ENCODE assay signal across 17 cellular contexts in genomic region chr12:47731723-47732122, GRCh38. TPM values are rescaled to one million over a fixed set of nuclear protein-coding genes. Genes with fewer than 3 reads are reported as not detected.
A peak's percentile ranks its signal among the peaks of the same experiment; 100 is the strongest.
DNase-seq lines count a peak whose midpoint lies in the region; ATAC-seq and TF ChIP-seq lines count a peak whose summit lies in the region.
"Had no signal": no experiment of that assay in that cellular context is flagged by ENCODE, and none has a peak within 500 bp of the region (broad histone marks: within the 10 kb centered on the region; RNA-seq: fewer than 3 reads in every experiment).

No MANE protein-coding gene starts in this region.

- in situ Hi-C loops in GM23248 (cut with MboI): no loop called here
- in situ Hi-C loops in GM13977 (cut with MboI; ENCODE audit: low pct_unique_long_range_greater_than_20kb, low sequenced_read_pairs, unreplicated experiment): loop anchor here (25.0 kb wide), 1 partner anchor 431 kb away; the partner anchor contains the start of gene ASB8

- H3K9ac ChIP-seq in GM23248: no peak overlapping the region

- 61 to 62% methylated on average over 5 of the region's 5 CpGs for WGBS in GM23248 (ENCODE audit: low coverage in 1 of 2, low lambda C conversion rate in 2 of 2, missing lambda C conversion rate in 2 of 2), 2 experiments

- H3K4me3 ChIP-seq in GM23248 (no peak overlapping the region), HEK293 (ENCODE audit: low read depth, low read length) (no peak overlapping the region)

- no peak for ATAC-seq in effector memory CD8-positive, alpha-beta T cell (replicated peaks)

- H3K36me3 Mint-ChIP-seq in effector memory CD8-positive, alpha-beta T cell (ENCODE audit: insufficient read depth): no peaks in the 10 kb centered on the region
- H3K36me3 Mint-ChIP-seq: CD4-positive, alpha-beta memory T cell had no signal

- H3K4me1 Mint-ChIP-seq in effector memory CD8-positive, alpha-beta T cell (ENCODE audit: low read depth in 2 of 2): peaks cover 0 to 2% of the 10 kb centered on the region in 2 donors

- H3K27me3 ChIP-seq in GM23248 (replicated peaks; ENCODE audit: insufficient read depth): no peaks in the 10 kb centered on the region

- POLR2A ChIA-PET in HEK293 (lab: Yijun Ruan, JAX): interaction anchor here (0.5 kb wide), 1 partner anchor 25 kb away, joined by 3 read pairs; no protein-coding TSS in a partner anchor

- H3K27ac Mint-ChIP-seq in effector memory CD8-positive, alpha-beta T cell: no peak overlapping the region
- H3K27ac Mint-ChIP-seq: CD4-positive, alpha-beta memory T cell had no signal

- H3K9me3 ChIP-seq in GM23248 (ENCODE audit: low read depth) (no peaks in the 10 kb centered on the region), HEK293 (ENCODE audit: control insufficient read depth, insufficient read depth, low read depth, low read length) (no peaks in the 10 kb centered on the region)

- H4K20me1 ChIP-seq in GM23248 (ENCODE audit: insufficient read depth): no peaks in the 10 kb centered on the region

- H3F3A ChIP-seq in GM23248 (ENCODE audit: insufficient read depth): peaks cover 29% of the 10 kb centered on the region

- CTCF ChIA-PET in HEK293 (lab: Yijun Ruan, JAX): interaction anchor here (0.6 to 22.5 kb wide), 4 partner anchors 11 to 107 kb away, joined by 3 to 353 read pairs (median 6); no protein-coding TSS in a partner anchor

- DNase-seq in GM23248 (peak; percentile 30), LHCN-M2 (ENCODE audit: low read depth) (peak; percentile 54), RPMI8226 (peak; percentile 62), hippocampal formation (lab: John Stamatoyannopoulos, UW) (no peak), NCI-H446 (lab: John Stamatoyannopoulos, UW) (no peak), GM13977 (ENCODE audit: low spot score) (no peak)
- DNase-seq in effector memory CD8-positive, alpha-beta T cell: no peak
- DNase-seq: C1 segment of cervical spinal cord; Calu3; CD4-positive, alpha-beta memory T cell; COR-L47; DND-41; GOT3; HCEC 1CT had no signal

- no peaks in the 10 kb centered on the region for H3K36me3 ChIP-seq in GM23248 (ENCODE audit: low read depth)
- no peaks in the 10 kb centered on the region for H3K36me3 ChIP-seq in HEK293 (ENCODE audit: control insufficient read depth in 2 of 2, insufficient read depth in 1 of 2, low read length in 2 of 2)

- TF ChIP-seq CTCF in HEK293 (tag by site-specific recombination; IDR thresholded peaks at IDR 0.05) (no peak), GM13977 (IDR thresholded peaks at IDR 0.05; ENCODE audit: extremely low read depth, insufficient read depth, missing control alignments) (no peak)

- H2AFZ ChIP-seq in GM23248: no peak overlapping the region

- peaks cover 28% of the 10 kb centered on the region for H3K4me1 ChIP-seq in GM23248 (ENCODE audit: insufficient read depth)
- H3K4me1 ChIP-seq in HEK293 (ENCODE audit: control insufficient read depth, insufficient read depth, low read length): no peaks in the 10 kb centered on the region

- no peak overlapping the region for H3K4me3 Mint-ChIP-seq in effector memory CD8-positive, alpha-beta T cell
- H3K4me3 Mint-ChIP-seq: CD4-positive, alpha-beta memory T cell had no signal

- H3K9me3 Mint-ChIP-seq in effector memory CD8-positive, alpha-beta T cell: no peaks in the 10 kb centered on the region
- H3K9me3 Mint-ChIP-seq: CD4-positive, alpha-beta memory T cell had no signal

- no peaks in the 10 kb centered on the region for H3K27me3 Mint-ChIP-seq in effector memory CD8-positive, alpha-beta T cell
- H3K27me3 Mint-ChIP-seq: CD4-positive, alpha-beta memory T cell had no signal

- H3K27ac ChIP-seq in GM23248: no peak overlapping the region
- no peak overlapping the region for H3K27ac ChIP-seq in HEK293 (ENCODE audit: extremely low read depth, low read depth, low read length)

- no peak overlapping the region for H3K4me2 ChIP-seq in GM23248 (ENCODE audit: unreplicated experiment)

- no peaks in the 10 kb centered on the region for H3K79me2 ChIP-seq in GM23248 (ENCODE audit: insufficient read depth)

- no peaks in the 10 kb centered on the region for H3K9me2 ChIP-seq in GM23248 (ENCODE audit: insufficient read depth)

TF ChIP-seq in HEK293, 187 proteins besides CTCF, POLR2A, EP300 and RAD21:
- TF ChIP-seq SCRT2 (tag by site-specific recombination; IDR thresholded peaks at IDR 0.05) (peak; percentile 20; the same call in 1 of the 2 replicates), YY1 (tag by site-specific recombination; IDR thresholded peaks at IDR 0.05) (no peak), PRDM10 (tag by site-specific recombination; IDR thresholded peaks at IDR 0.05) (peak; percentile 1; the same call in 1 of the 2 replicates)

RNA-seq across cellular contexts. Expression of gene ENDOU, which starts 6.4 kb away (rescaled TPM):
- total RNA-seq in GM23248 (2014; rRNA removed; shearing (Covaris generic)): 0.22 TPM in 1 of 2 replicates, not detected in the other
- 0.10 TPM in 1 of 2 replicates, not detected in the other for polyA plus RNA-seq in GM23248 (2016; fragmentation: Nextera tagmentation; extraction: Ambion mirVana)
- 0.51 and 0.63 TPM in 2 replicates for total RNA-seq in LHCN-M2 (2014; rRNA removed)
- polyA plus RNA-seq in LHCN-M2 (2012): 0.05 TPM
- total RNA-seq: A172; Calu3; CD4-positive, alpha-beta memory T cell had no signal
- polyA plus RNA-seq: BJ; CD4-positive, alpha-beta memory T cell had no signal

RNA-seq across cellular contexts. Expression of gene RPAP3, which starts 25.9 kb away (rescaled TPM):
- 16.2 and 18.6 TPM in 2 replicates for total RNA-seq in GM23248 (2014; rRNA removed; shearing (Covaris generic))
- polyA plus RNA-seq in GM23248 (2016; fragmentation: Nextera tagmentation; extraction: Ambion mirVana): 27.7 and 27.8 TPM in 2 replicates
- 23.8 and 29.3 TPM in 2 replicates for total RNA-seq in LHCN-M2 (2014; rRNA removed)
- 10.6 TPM for polyA plus RNA-seq in LHCN-M2 (2012)

RNA-seq across cellular contexts. Expression of gene RAPGEF3, which starts 27.0 kb away (rescaled TPM):
- total RNA-seq in GM23248 (2014; rRNA removed; shearing (Covaris generic)): 1.3 and 3.7 TPM in 2 replicates
- polyA plus RNA-seq in GM23248 (2016; fragmentation: Nextera tagmentation; extraction: Ambion mirVana): 1.1 and 1.4 TPM in 2 replicates
- 0.96 and 1.8 TPM in 2 replicates for total RNA-seq in LHCN-M2 (2014; rRNA removed)
- 1.3 TPM for polyA plus RNA-seq in LHCN-M2 (2012)

RNA-seq across cellular contexts. Expression of gene SLC48A1, which starts 41.3 kb away (rescaled TPM):
- 16.4 and 20.9 TPM in 2 replicates for total RNA-seq in GM23248 (2014; rRNA removed; shearing (Covaris generic))
- polyA plus RNA-seq in GM23248 (2016; fragmentation: Nextera tagmentation; extraction: Ambion mirVana): 19.1 and 21.8 TPM in 2 replicates
- total RNA-seq in LHCN-M2 (2014; rRNA removed): 3.3 and 6.1 TPM in 2 replicates
- polyA plus RNA-seq in LHCN-M2 (2012): 8.0 TPM

Comparison
In these comparisons a context has a peak if more than half of its experiments do, and no peak if none do; other contexts are left out.
1. DNase-seq: peak in GM23248 (single experiment), LHCN-M2 (single experiment) and RPMI8226 (single experiment); none in effector memory CD8-positive, alpha-beta T cell (0 of 3), hippocampal formation (0 of 2), NCI-H446 (0 of 2) and GM13977 (single experiment).